Comparison of ENCODE assay signal across 19 cellular contexts in genomic region chr3:167575000-167575399, GRCh38.
DNase-seq lines count a peak whose midpoint lies in the region; TF ChIP-seq lines count a peak whose summit lies in the region.
"Had no signal": no experiment of that assay in that cellular context is flagged by ENCODE, and none has a peak within 500 bp of the region (broad histone marks: within the 10 kb centered on the region; RNA-seq: fewer than 3 reads in every experiment).

No MANE protein-coding gene starts in this region.

- no peak for TF ChIP-seq CTCF in smooth muscle cell (IDR thresholded peaks at IDR 0.05; ENCODE audit: borderline replicate concordance, insufficient read depth, poor library complexity, severe bottlenecking)

- no peak overlapping the region for H4K91ac ChIP-seq in neuronal stem cell (ENCODE audit: low read depth, low read length, poor library complexity)

- H2BK15ac ChIP-seq in neuronal stem cell (ENCODE audit: low read length), result no peak overlapping the region

- H3K27me3 ChIP-seq in neuronal stem cell (ENCODE audit: control insufficient read depth in 3 of 3, insufficient read depth in 3 of 3, low read depth in 1 of 3, low read length in 3 of 3) (peaks cover 0 to 4% (median 0%) of the 10 kb centered on the region in 3 experiments), smooth muscle cell (ENCODE audit: low read depth) (no peaks in the 10 kb centered on the region)

- H3K4me1 ChIP-seq in neuronal stem cell (ENCODE audit: control insufficient read depth in 2 of 2, insufficient read depth in 1 of 2, low read depth in 1 of 2, low read length in 2 of 2) (peaks cover 0 to 6% of the 10 kb centered on the region in 2 donors), smooth muscle cell (ENCODE audit: low read depth) (peaks cover 8% of the 10 kb centered on the region)
- H3K4me1 ChIP-seq: heart right ventricle, prostate gland had no signal

- H3K79me2 ChIP-seq in smooth muscle cell (ENCODE audit: low read depth), result no peaks in the 10 kb centered on the region

- H2AFZ ChIP-seq in neuronal stem cell (ENCODE audit: low read length) (peak overlapping the region; percentile 2), smooth muscle cell (ENCODE audit: low read depth) (no peak overlapping the region)

- no CpG with 5 or more reads among the region's 6 CpGs for WGBS in neuronal stem cell (ENCODE audit: extremely low coverage in 2 of 2, insufficient read length in 2 of 2, insufficient replicate concordance in 1 of 2), 2 donors
- WGBS in smooth muscle cell (ENCODE audit: low lambda C conversion rate), result 81% methylated on average over 6 of the region's 6 CpGs

- H3K4me2 ChIP-seq in neuronal stem cell (ENCODE audit: insufficient read depth, low read length, poor library complexity, severe bottlenecking), result no peak overlapping the region
- no peak overlapping the region for H3K4me2 ChIP-seq in smooth muscle cell

- H3K9ac ChIP-seq in neuronal stem cell (ENCODE audit: low read depth, low read length, poor library complexity) (no peak overlapping the region), smooth muscle cell (ENCODE audit: low read depth) (no peak overlapping the region)

- no peak overlapping the region for H2AK5ac ChIP-seq in neuronal stem cell (ENCODE audit: low read depth, low read length)

- no peak overlapping the region for H3K4ac ChIP-seq in neuronal stem cell (ENCODE audit: low read length)

- H3K27ac ChIP-seq in neuronal stem cell (replicated peaks; ENCODE audit: low read length) (no peak overlapping the region), smooth muscle cell (ENCODE audit: low read depth) (no peak overlapping the region)
- H3K27ac ChIP-seq: heart right ventricle, prostate gland, skin epidermis had no signal

- no peak overlapping the region for H4K8ac ChIP-seq in neuronal stem cell (ENCODE audit: low read depth, low read length)

- H3K14ac ChIP-seq in neuronal stem cell (ENCODE audit: low read length), result no peak overlapping the region

- DNase-seq in DMS 273 treated with DMSO at 0.1 percent for 48 hours (lab: John Stamatoyannopoulos, UW) (peak; percentile 10), SK-N-DZ (ENCODE audit: low spot score) (peak; percentile 56), globus pallidus (ENCODE audit: low spot score) (peak; percentile 39), neuronal stem cell (ENCODE audit: low spot score) (peak; percentile 53), smooth muscle cell (lab: John Stamatoyannopoulos, UW; ENCODE audit: unreplicated experiment) (no peak), NCI-H1105 (lab: John Stamatoyannopoulos, UW) (no peak), DMS114 treated with DMSO at 0.1 percent for 48 hours (lab: John Stamatoyannopoulos, UW; ENCODE audit: unreplicated experiment) (no peak)
- no peak for DNase-seq in stimulated activated CD4-positive, alpha-beta T cell treated with anti-CD3 and anti-CD28 coated beads, Interleukin-15, amount 100 ng/mL, for 24 hours
- DNase-seq: activated CD4-positive, alpha-beta T cell treated with anti-CD3 and anti-CD28 coated beads for 4 hours; activated gamma-delta T cell treated with Interleukin-2 at 50 U/mL for 16 hours; cerebellar nuclear complex; heart right ventricle; HFFc6; mammary epithelial cell; naive thymus-derived CD8-positive, alpha-beta T cell; NCI-H1930; stimulated activated CD4-positive, alpha-beta T cell treated with anti-CD3 and anti-CD28 coated beads, Interleukin-4, amount 100 ng/mL, for 1 hour had no signal

- H3K23ac ChIP-seq in neuronal stem cell (ENCODE audit: low read depth, low read length, poor library complexity), result no peak overlapping the region

- no peak overlapping the region for H2BK12ac ChIP-seq in neuronal stem cell (ENCODE audit: low read length)

- no peaks in the 10 kb centered on the region for H3K9me3 ChIP-seq in neuronal stem cell (replicated peaks in 1 of 2; ENCODE audit: control insufficient read depth in 2 of 2, insufficient read depth in 1 of 2, low read depth in 1 of 2, low read length in 2 of 2)
- no peaks in the 10 kb centered on the region for H3K9me3 ChIP-seq in smooth muscle cell (replicated peaks; ENCODE audit: low read depth)
- H3K9me3 ChIP-seq: heart right ventricle, prostate gland had no signal

- H2BK5ac ChIP-seq in neuronal stem cell (ENCODE audit: low read length), result no peak overlapping the region

- no peaks in the 10 kb centered on the region for H3K79me1 ChIP-seq in neuronal stem cell (ENCODE audit: low read depth, low read length)

- H2BK120ac ChIP-seq in neuronal stem cell (ENCODE audit: low read depth, low read length), result no peak overlapping the region

- H3K36me3 ChIP-seq in neuronal stem cell (replicated peaks in 1 of 2; ENCODE audit: control insufficient read depth in 2 of 2, insufficient read depth in 2 of 2, low read length in 2 of 2) (no peaks in the 10 kb centered on the region), smooth muscle cell (ENCODE audit: low read depth) (no peaks in the 10 kb centered on the region)
- H3K36me3 ChIP-seq: heart right ventricle, prostate gland had no signal

- no peaks in the 10 kb centered on the region for H4K20me1 ChIP-seq in smooth muscle cell (ENCODE audit: low read depth)

- H3K4me3 ChIP-seq in neuronal stem cell (ENCODE audit: low read length in 2 of 2), result no peak overlapping the region
- H3K4me3 ChIP-seq in smooth muscle cell, result no peak overlapping the region
- H3K4me3 ChIP-seq: heart right ventricle, prostate gland, skin epidermis had no signal

- H3K18ac ChIP-seq in neuronal stem cell (ENCODE audit: low read length), result peak overlapping the region; percentile 6

- H3F3A ChIP-seq in smooth muscle cell (ENCODE audit: low read depth), result no peaks in the 10 kb centered on the region

Comparison
In these comparisons a context has a peak if more than half of its experiments do, and no peak if none do; other contexts are left out.
1. DNase-seq: peak in DMS 273 treated with DMSO at 0.1 percent for 48 hours (single experiment), SK-N-DZ (single experiment), globus pallidus (single experiment) and neuronal stem cell (single experiment); none in smooth muscle cell (single experiment), NCI-H1105 (single experiment), stimulated activated CD4-positive, alpha-beta T cell treated with anti-CD3 and anti-CD28 coated beads, Interleukin-15, amount 100 ng/mL, for 24 hours (single experiment) and DMS114 treated with DMSO at 0.1 percent for 48 hours (single experiment).